ENCODE assay signal across 9 cellular contexts in the genomic region with DNA sequence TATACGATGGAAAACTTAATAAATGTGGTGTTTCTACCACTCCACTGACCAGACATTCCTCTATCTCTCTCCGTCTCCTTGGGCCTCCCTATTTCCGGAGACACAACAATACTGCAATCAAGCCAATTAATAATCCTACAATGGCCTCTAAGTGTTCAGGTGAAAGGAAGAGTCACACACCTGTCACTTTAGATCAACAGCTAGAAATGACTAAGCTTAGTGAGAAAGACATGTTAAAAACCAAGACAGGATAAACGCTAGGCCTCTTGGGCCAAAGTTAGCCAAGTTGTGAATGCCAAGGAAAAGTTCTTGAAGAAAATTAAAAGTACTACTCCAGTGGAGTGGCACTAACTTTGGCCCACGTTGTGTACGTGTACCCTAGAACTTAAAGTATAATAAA.
DNase-seq lines count a peak whose midpoint lies in the region; ATAC-seq and TF ChIP-seq lines count a peak whose summit lies in the region.
"Had no signal": no experiment of that assay in that cellular context is flagged by ENCODE, and none has a peak within 500 bp of the region (broad histone marks: within the 10 kb centered on the region; RNA-seq: fewer than 3 reads in every experiment).

No MANE protein-coding gene starts in this region.

- no peak for ATAC-seq in stimulated activated naive CD8-positive, alpha-beta T cell treated with anti-CD3 and anti-CD28 coated beads, Interleukin-15, amount 100 ng/mL, for 72 hours
- no peak for ATAC-seq in GM19467 (IDR thresholded peaks at IDR 0.05; ENCODE audit: unreplicated experiment)

- no peak overlapping the region for H3K4me3 Mint-ChIP-seq in stimulated activated naive CD8-positive, alpha-beta T cell treated with anti-CD3 and anti-CD28 coated beads, Interleukin-15, Interleukin-2, amounts not matched to agents 100 ng/mL and 50 ng/mL, for 24 hours
- no peak overlapping the region for H3K4me3 Mint-ChIP-seq in stimulated activated naive CD8-positive, alpha-beta T cell treated with anti-CD3 and anti-CD28 coated beads, Interleukin-15, amount 100 ng/mL, for 72 hours
- H3K4me3 Mint-ChIP-seq in activated naive CD8-positive, alpha-beta T cell = no peak overlapping the region
- H3K4me3 Mint-ChIP-seq: activated naive CD4-positive, alpha-beta T cell treated with anti-CD3 and anti-CD28 coated beads for 36 hours had no signal

- H3K27me3 Mint-ChIP-seq in stimulated activated naive CD8-positive, alpha-beta T cell treated with anti-CD3 and anti-CD28 coated beads, Interleukin-15, Interleukin-2, amounts not matched to agents 100 ng/mL and 50 ng/mL, for 24 hours = no peaks in the 10 kb centered on the region
- no peaks in the 10 kb centered on the region for H3K27me3 Mint-ChIP-seq in stimulated activated naive CD8-positive, alpha-beta T cell treated with anti-CD3 and anti-CD28 coated beads, Interleukin-15, amount 100 ng/mL, for 72 hours
- H3K27me3 Mint-ChIP-seq in activated naive CD8-positive, alpha-beta T cell = no peaks in the 10 kb centered on the region

- H3K4me3 ChIP-seq in mucosa of rectum (ENCODE audit: low read length in 2 of 2) = no peak overlapping the region

- no peak for TF ChIP-seq CTCF in GM10266 (IDR thresholded peaks at IDR 0.05; ENCODE audit: control insufficient read depth, insufficient read depth, low read depth, missing control alignments)

- H3K9ac ChIP-seq in mucosa of rectum (ENCODE audit: low read depth in 1 of 2, low read length in 2 of 2) = peak overlapping the region in 1 of 2 donors; percentile 15

- H3K4me1 Mint-ChIP-seq in stimulated activated naive CD8-positive, alpha-beta T cell treated with anti-CD3 and anti-CD28 coated beads, Interleukin-15, Interleukin-2, amounts not matched to agents 100 ng/mL and 50 ng/mL, for 24 hours (ENCODE audit: low read depth) = peaks cover 49% of the 10 kb centered on the region
- peaks cover 35% of the 10 kb centered on the region for H3K4me1 Mint-ChIP-seq in stimulated activated naive CD8-positive, alpha-beta T cell treated with anti-CD3 and anti-CD28 coated beads, Interleukin-15, amount 100 ng/mL, for 72 hours
- H3K4me1 Mint-ChIP-seq in activated naive CD8-positive, alpha-beta T cell (ENCODE audit: low read depth) = peaks cover 50% of the 10 kb centered on the region

- no peaks in the 10 kb centered on the region for H3K36me3 ChIP-seq in mucosa of rectum (ENCODE audit: control insufficient read depth in 2 of 2, insufficient read depth in 2 of 2, low read length in 2 of 2)

- peaks cover 47% of the 10 kb centered on the region for H3K36me3 Mint-ChIP-seq in stimulated activated naive CD8-positive, alpha-beta T cell treated with anti-CD3 and anti-CD28 coated beads, Interleukin-15, Interleukin-2, amounts not matched to agents 100 ng/mL and 50 ng/mL, for 24 hours (ENCODE audit: low read depth)
- H3K36me3 Mint-ChIP-seq in activated naive CD8-positive, alpha-beta T cell = peaks cover 24% of the 10 kb centered on the region

- peak overlapping the region; percentile 18 to 42 for H3K27ac ChIP-seq in mucosa of rectum (ENCODE audit: low read depth in 2 of 2, low read length in 2 of 2)

- no peaks in the 10 kb centered on the region for H3K27me3 ChIP-seq in mucosa of rectum (ENCODE audit: control insufficient read depth in 2 of 2, insufficient read depth in 2 of 2, low read length in 2 of 2)

- DNase-seq in stimulated activated naive CD8-positive, alpha-beta T cell treated with anti-CD3 and anti-CD28 coated beads, Interleukin-15, amount 100 ng/mL, for 72 hours = no peak
- DNase-seq in kidney glomerular epithelial cell (lab: John Stamatoyannopoulos, UW) (no peak), islet precursor cell (no peak), GM10266 (ENCODE audit: extremely low spot score) (no peak)

- H3K9me3 Mint-ChIP-seq in stimulated activated naive CD8-positive, alpha-beta T cell treated with anti-CD3 and anti-CD28 coated beads, Interleukin-15, Interleukin-2, amounts not matched to agents 100 ng/mL and 50 ng/mL, for 24 hours = peaks cover 23% of the 10 kb centered on the region
- peaks cover 5 to 7% of the 10 kb centered on the region in 2 donors for H3K9me3 Mint-ChIP-seq in stimulated activated naive CD8-positive, alpha-beta T cell treated with anti-CD3 and anti-CD28 coated beads, Interleukin-15, amount 100 ng/mL, for 72 hours
- peaks cover 8% of the 10 kb centered on the region for H3K9me3 Mint-ChIP-seq in activated naive CD8-positive, alpha-beta T cell (ENCODE audit: low read depth)

- H3K4me1 ChIP-seq in mucosa of rectum (ENCODE audit: control insufficient read depth in 2 of 2, insufficient read depth in 2 of 2, low read length in 2 of 2) = no peaks in the 10 kb centered on the region

- peak overlapping the region; percentile 3 for H3K27ac Mint-ChIP-seq in stimulated activated naive CD8-positive, alpha-beta T cell treated with anti-CD3 and anti-CD28 coated beads, Interleukin-15, Interleukin-2, amounts not matched to agents 100 ng/mL and 50 ng/mL, for 24 hours
- no peak overlapping the region for H3K27ac Mint-ChIP-seq in stimulated activated naive CD8-positive, alpha-beta T cell treated with anti-CD3 and anti-CD28 coated beads, Interleukin-15, amount 100 ng/mL, for 72 hours
- H3K27ac Mint-ChIP-seq in activated naive CD8-positive, alpha-beta T cell = peak overlapping the region; percentile 2
- H3K27ac Mint-ChIP-seq: activated naive CD4-positive, alpha-beta T cell treated with anti-CD3 and anti-CD28 coated beads for 36 hours had no signal

- peaks cover 0 to 3% of the 10 kb centered on the region in 2 donors for H3K9me3 ChIP-seq in mucosa of rectum (ENCODE audit: control insufficient read depth in 2 of 2, low read length in 2 of 2)

Comparison
In these comparisons a context has a peak if more than half of its experiments do, and no peak if none do; other contexts are left out.
1. H3K27ac Mint-ChIP-seq: peak in stimulated activated naive CD8-positive, alpha-beta T cell treated with anti-CD3 and anti-CD28 coated beads, Interleukin-15, Interleukin-2, amounts not matched to agents 100 ng/mL and 50 ng/mL, for 24 hours (single experiment) and activated naive CD8-positive, alpha-beta T cell (single experiment); none in stimulated activated naive CD8-positive, alpha-beta T cell treated with anti-CD3 and anti-CD28 coated beads, Interleukin-15, amount 100 ng/mL, for 72 hours (0 of 2).